In genomic region chr2:82120120-82120519, GRCh38 we compare ENCODE assay signal across 1 cellular context.
TF ChIP-seq lines count a peak whose summit lies in the region.

No MANE protein-coding gene starts in this region.

TF ChIP-seq in WTC11, 78 proteins besides CTCF, POLR2A, EP300 and RAD21 (continued from another document):
- no peak for TF ChIP-seq ARID4B (CRISPR knock-in tag; IDR thresholded peaks at IDR 0.05; ENCODE audit: borderline replicate concordance)
- no peak for TF ChIP-seq SMAD3 (CRISPR knock-in tag; IDR thresholded peaks at IDR 0.05; ENCODE audit: borderline replicate concordance)
- no peak for TF ChIP-seq RORB (CRISPR knock-in tag; IDR thresholded peaks at IDR 0.05)
- no peak for TF ChIP-seq SOX15 (CRISPR knock-in tag; IDR thresholded peaks at IDR 0.05)
- no peak for TF ChIP-seq ATF3 (CRISPR knock-in tag; conservative IDR thresholded peaks at IDR 0.05)
- TF ChIP-seq GTF2I (CRISPR knock-in tag; conservative IDR thresholded peaks at IDR 0.05) = no peak
- no peak for TF ChIP-seq HMGA2 (CRISPR knock-in tag; IDR thresholded peaks at IDR 0.05)
- no peak for TF ChIP-seq SMAD4 (CRISPR knock-in tag; IDR thresholded peaks at IDR 0.05)
